1 cellular context compared by ENCODE assay signal in the genomic region with DNA sequence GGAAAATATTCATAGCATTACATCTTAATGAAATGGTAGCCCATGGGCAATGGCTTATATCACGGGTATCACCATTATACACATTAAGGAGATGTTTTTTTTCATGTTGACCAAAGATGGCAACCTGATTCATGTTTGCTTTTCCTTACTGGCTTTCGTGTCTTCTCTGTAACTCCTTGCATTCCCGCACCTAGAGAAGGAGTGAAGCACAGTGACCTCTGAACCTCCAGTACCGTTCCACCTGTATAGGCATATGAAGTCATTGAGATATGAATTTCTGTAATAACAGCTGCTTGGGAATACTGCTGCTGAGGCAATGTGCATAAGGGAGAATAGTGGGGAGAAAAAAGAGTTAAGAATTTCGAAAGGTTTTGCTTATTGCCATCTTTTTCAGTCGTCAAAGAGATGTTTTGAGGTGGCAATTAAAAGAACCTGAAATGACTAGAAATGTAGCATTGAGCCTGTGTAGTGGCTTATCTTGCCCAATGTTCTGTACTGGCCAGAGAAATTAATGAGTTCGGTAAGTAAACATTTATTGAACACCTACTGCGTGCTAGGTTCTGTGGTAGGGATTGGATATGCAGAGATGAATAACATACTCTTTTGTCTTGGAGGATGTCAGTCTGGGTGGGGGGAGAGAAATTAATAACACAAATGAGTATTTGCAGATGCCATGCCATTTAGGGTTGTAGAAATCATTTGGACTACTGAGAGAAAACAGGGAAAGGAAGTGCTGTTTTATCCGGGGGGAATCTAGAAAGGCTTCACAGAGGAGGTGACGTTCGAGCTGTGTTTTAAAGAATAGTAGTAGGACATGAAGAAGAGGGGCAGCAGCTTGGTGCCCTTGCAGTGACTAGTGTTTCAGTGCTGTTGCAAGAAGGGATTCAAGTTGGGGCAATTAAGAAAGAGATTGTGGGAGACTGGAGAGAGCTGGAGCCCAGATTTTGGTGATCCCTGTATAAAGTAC.
TF ChIP-seq lines count a peak whose summit lies in the region.

No MANE protein-coding gene starts in this region.

TF ChIP-seq in IMR-90, 13 proteins besides CTCF, POLR2A, EP300 and RAD21 (continued from another document):
- TF ChIP-seq ELK1 (IDR thresholded peaks at IDR 0.05; ENCODE audit: borderline replicate concordance, low read depth, low read length) (no peak), CEBPB (IDR thresholded peaks at IDR 0.05; ENCODE audit: low read depth, low read length) (no peak), RCOR1 (IDR thresholded peaks at IDR 0.05; ENCODE audit: insufficient replicate concordance, low read length) (no peak), MAFK (IDR thresholded peaks at IDR 0.05; ENCODE audit: low read depth, low read length) (no peak), MAZ (IDR thresholded peaks at IDR 0.05; ENCODE audit: borderline replicate concordance, low read depth, low read length) (no peak), USF2 (IDR thresholded peaks at IDR 0.05; ENCODE audit: low read depth, low read length) (no peak), NFE2L2 (IDR thresholded peaks at IDR 0.05; ENCODE audit: low read depth, low read length) (no peak), CHD1 (IDR thresholded peaks at IDR 0.05; ENCODE audit: low read depth, low read length) (no peak), BHLHE40 (IDR thresholded peaks at IDR 0.05; ENCODE audit: low read depth, low read length) (no peak)
TF ChIP-seq in IMR-90: peak in this region for 0.
